In genomic region chr1:201312298-201312697, GRCh38 we compare ENCODE assay signal across 12 cellular contexts. TPM values are rescaled to one million over a fixed set of nuclear protein-coding genes. Genes with fewer than 3 reads are reported as not detected.
"Had no signal": no experiment of that assay in that cellular context is flagged by ENCODE, and none has a peak within 500 bp of the region (broad histone marks: within the 10 kb centered on the region; RNA-seq: fewer than 3 reads in every experiment).

No MANE protein-coding gene starts in this region.

- H3K4me1 Mint-ChIP-seq: activated CD4-positive, alpha-beta T cell treated with anti-CD3 and anti-CD28 coated beads for 36 hours; activated T-helper 17 cell treated with anti-CD3 and anti-CD28 coated beads, Interleukin-2, amount 50 U/mL, for 72 hours; natural killer cell had no signal

- H3K4me3 Mint-ChIP-seq: activated CD4-positive, alpha-beta T cell treated with anti-CD3 and anti-CD28 coated beads for 36 hours; activated naive CD4-positive, alpha-beta T cell treated with anti-CD3 and anti-CD28 coated beads, Interleukin-2, amount 10 ng/mL, durations not matched to agents 7 days and 5 days; activated T-helper 17 cell treated with anti-CD3 and anti-CD28 coated beads, Interleukin-2, amount 50 U/mL, for 72 hours; natural killer cell had no signal

- H3K27ac ChIP-seq: colonic mucosa, tibial artery had no signal

- H3K36me3 Mint-ChIP-seq: activated naive CD4-positive, alpha-beta T cell treated with anti-CD3 and anti-CD28 coated beads, Interleukin-2, amount 10 ng/mL, durations not matched to agents 7 days and 5 days; natural killer cell had no signal

- H3K36me3 ChIP-seq: colonic mucosa, tibial artery had no signal

- H3K27me3 ChIP-seq: colonic mucosa had no signal

- H3K9me3 Mint-ChIP-seq: activated naive CD4-positive, alpha-beta T cell treated with anti-CD3 and anti-CD28 coated beads, Interleukin-2, amount 10 ng/mL, durations not matched to agents 7 days and 5 days; activated T-helper 17 cell treated with anti-CD3 and anti-CD28 coated beads, Interleukin-2, amount 50 U/mL, for 72 hours; natural killer cell had no signal

- H3K9me3 ChIP-seq: colonic mucosa, mucosa of descending colon, tibial artery had no signal

- H3K27ac Mint-ChIP-seq: activated CD4-positive, alpha-beta T cell treated with anti-CD3 and anti-CD28 coated beads for 36 hours; activated naive CD4-positive, alpha-beta T cell treated with anti-CD3 and anti-CD28 coated beads, Interleukin-2, amount 10 ng/mL, durations not matched to agents 7 days and 5 days; activated T-helper 17 cell treated with anti-CD3 and anti-CD28 coated beads, Interleukin-2, amount 50 U/mL, for 72 hours; natural killer cell had no signal

- FAIRE-seq: endothelial cell of umbilical vein had no signal

- H3K4me3 ChIP-seq: colonic mucosa, mucosa of descending colon, tibial artery had no signal

- DNase-seq: activated CD4-positive, alpha-beta T cell treated with anti-CD3 and anti-CD28 coated beads for 36 hours; activated naive CD4-positive, alpha-beta T cell treated with anti-CD3 and anti-CD28 coated beads, Interleukin-2, amount 10 ng/mL, durations not matched to agents 7 days and 5 days; caudate nucleus; colonic mucosa; mucosa of descending colon; natural killer cell; stimulated activated CD4-positive, alpha-beta T cell treated with anti-CD3 and anti-CD28 coated beads, Interleukin-15, amount 100 ng/mL, for 24 hours; stimulated activated CD4-positive, alpha-beta T cell treated with anti-CD3 and anti-CD28 coated beads, Interleukin-4, amount 100 ng/mL, for 4 hours; T-helper 9 cell; tibial artery had no signal

RNA-seq across cellular contexts. Expression of gene PKP1, which starts 29.0 kb away (rescaled TPM):
- total RNA-seq: activated CD4-positive, alpha-beta T cell treated with anti-CD3 and anti-CD28 coated beads for 36 hours; activated T-helper 17 cell treated with anti-CD3 and anti-CD28 coated beads, Interleukin-2, amount 50 U/mL, for 72 hours; endothelial cell of umbilical vein; natural killer cell had no signal
